In genomic region chr10:29845166-29845565, GRCh38 we compare ENCODE assay signal across 30 cellular contexts.
"Had no signal": no experiment of that assay in that cellular context is flagged by ENCODE, and none has a peak within 500 bp of the region (broad histone marks: within the 10 kb centered on the region; RNA-seq: fewer than 3 reads in every experiment).

No MANE protein-coding gene starts in this region.

- H3K27ac ChIP-seq: ascending aorta, cardiac muscle cell, VCaP had no signal

- H3K4me3 ChIP-seq: ascending aorta, cardiac muscle cell had no signal

- H3K36me3 ChIP-seq: ascending aorta, cardiac muscle cell had no signal

- H3K27me3 ChIP-seq: ascending aorta, cardiac muscle cell had no signal

- DNase-seq: activated B cell treated with CpG ODN at 0.5 μM for 24 hours; activated CD4-positive, alpha-beta memory T cell treated with anti-CD3 and anti-CD28 coated beads for 36 hours; activated CD4-positive, alpha-beta T cell treated with anti-CD3 and anti-CD28 coated beads for 4 hours; activated CD4-positive, alpha-beta T cell treated with anti-CD3 and anti-CD28 coated beads, Interleukin-2, amount 10 ng/mL, durations not matched to agents 24 days and 14 days; activated CD4-positive, alpha-beta T cell treated with anti-CD3 and anti-CD28 coated beads, Interleukin-2, amount 50 U/mL, for 1 hour; activated CD4-positive, alpha-beta T cell treated with anti-CD3 and anti-CD28 coated beads, Interleukin-2, amount 50 U/mL, for 4 hours; activated CD4-positive, CD25-positive, alpha-beta regulatory T cell treated with anti-CD3 and anti-CD28 coated beads, Interleukin-2, amount 50 U/mL, for 72 hours; activated CD8-positive, alpha-beta memory T cell treated with anti-CD3 and anti-CD28 coated beads, Interleukin-2, amount 50 U/mL, for 4 hours; activated CD8-positive, alpha-beta T cell treated with anti-CD3 and anti-CD28 coated beads for 36 hours; activated effector memory CD4-positive, alpha-beta T cell treated with Interleukin-2 at 50 U/mL for 16 hours; activated gamma-delta T cell; activated naive CD4-positive, alpha-beta T cell treated with anti-CD3 and anti-CD28 coated beads, Interleukin-2, amount 10 ng/mL, durations not matched to agents 7 days and 5 days; activated naive CD4-positive, alpha-beta T cell treated with Interleukin-2 at 50 U/mL for 16 hours; activated naive CD8-positive, alpha-beta T cell treated with anti-CD3 and anti-CD28 coated beads, Interleukin-2, amount 10 ng/mL, durations not matched to agents 7 days and 5 days; activated naive CD8-positive, alpha-beta T cell treated with anti-CD3 and anti-CD28 coated beads, Interleukin-2, amount 50 U/mL, for 24 hours; activated T-cell treated with anti-CD3 and anti-CD28 coated beads for 4 hours; activated T-cell treated with anti-CD3 and anti-CD28 coated beads, Interleukin-2, amount 50 U/mL, for 1 hour; activated T-cell treated with anti-CD3 and anti-CD28 coated beads, Interleukin-2, amount 50 U/mL, for 48 hours; amygdala; anterior cingulate cortex; caudate nucleus; cerebellar nuclear complex; T-helper 1 cell; T-helper 2 cell; T-helper 9 cell had no signal

- ATAC-seq: activated CD8-positive, alpha-beta T cell treated with anti-CD3 and anti-CD28 coated beads for 36 hours; activated naive CD8-positive, alpha-beta T cell treated with anti-CD3 and anti-CD28 coated beads, Interleukin-2, amount 50 U/mL, for 24 hours had no signal

- FAIRE-seq: bronchial epithelial cell, TTC549 had no signal
